Comparison of ENCODE assay signal across 18 cellular contexts in the genomic region with DNA sequence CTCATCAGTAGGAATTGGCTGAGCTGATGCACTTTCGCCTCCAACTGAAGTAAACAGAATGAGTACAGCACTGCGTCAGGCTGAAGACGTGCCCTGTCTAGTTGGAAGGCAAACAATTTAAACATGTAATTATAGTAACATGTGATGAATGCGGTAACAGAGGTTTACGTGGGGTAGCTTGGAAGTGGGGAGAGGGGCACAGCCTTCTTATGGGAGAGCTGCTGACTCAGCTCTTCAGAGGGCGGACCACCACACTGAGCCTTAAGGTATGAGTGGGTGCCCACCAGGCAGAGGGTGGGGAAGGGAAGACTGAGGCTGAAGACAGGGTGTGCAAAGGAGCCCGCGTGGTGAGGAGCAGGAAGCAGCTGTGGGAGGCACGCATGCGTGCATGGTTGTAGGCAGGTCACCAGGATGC. TPM values are rescaled to one million over a fixed set of nuclear protein-coding genes. Genes with fewer than 3 reads are reported as not detected.
A peak's percentile ranks its signal among the peaks of the same experiment; 100 is the strongest.
DNase-seq lines count a peak whose midpoint lies in the region; ATAC-seq and TF ChIP-seq lines count a peak whose summit lies in the region.
"Had no signal": no experiment of that assay in that cellular context is flagged by ENCODE, and none has a peak within 500 bp of the region (broad histone marks: within the 10 kb centered on the region; RNA-seq: fewer than 3 reads in every experiment).

No MANE protein-coding gene starts in this region.

- H3K27ac Mint-ChIP-seq in GM23338: no peak overlapping the region
- no peak overlapping the region for H3K27ac Mint-ChIP-seq in osteocyte (ENCODE audit: unreplicated experiment)
- H3K27ac Mint-ChIP-seq in effector memory CD8-positive, alpha-beta T cell: no peak overlapping the region
- H3K27ac Mint-ChIP-seq: activated B cell treated with CpG ODN at 0.5 μM for 24 hours, CD14-positive monocyte had no signal

- H3K4me1 Mint-ChIP-seq in GM23338 (peaks cover 7% of the 10 kb centered on the region), osteocyte (ENCODE audit: unreplicated experiment) (no peaks in the 10 kb centered on the region)
- H3K4me1 Mint-ChIP-seq in effector memory CD8-positive, alpha-beta T cell (ENCODE audit: low read depth in 2 of 2): no peaks in the 10 kb centered on the region

- peak overlapping the region; percentile 19; the same call in 1 of the 2 replicates for H2AFZ ChIP-seq in GM23338

- no peaks in the 10 kb centered on the region for H4K20me1 ChIP-seq in GM23338 (replicated peaks; ENCODE audit: insufficient read depth)

- no peak overlapping the region for H3K4me3 Mint-ChIP-seq in GM23338
- no peak overlapping the region for H3K4me3 Mint-ChIP-seq in osteocyte (ENCODE audit: unreplicated experiment)
- no peak overlapping the region for H3K4me3 Mint-ChIP-seq in effector memory CD8-positive, alpha-beta T cell
- H3K4me3 Mint-ChIP-seq: activated B cell treated with CpG ODN at 0.5 μM for 24 hours, CD14-positive monocyte had no signal

- H3K36me3 Mint-ChIP-seq in GM23338 (ENCODE audit: low read depth) (no peaks in the 10 kb centered on the region), osteocyte (ENCODE audit: unreplicated experiment) (no peaks in the 10 kb centered on the region)
- no peaks in the 10 kb centered on the region for H3K36me3 Mint-ChIP-seq in effector memory CD8-positive, alpha-beta T cell (ENCODE audit: insufficient read depth)
- H3K36me3 Mint-ChIP-seq: CD14-positive monocyte had no signal

- H3K27me3 ChIP-seq in GM23338 (ENCODE audit: insufficient read depth) (no peaks in the 10 kb centered on the region), left lung (no peaks in the 10 kb centered on the region), BE2C (peaks cover 45% of the 10 kb centered on the region)

- DNase-seq in GM23338 (ENCODE audit: low spot score): no peak
- peak; percentile 12 for DNase-seq in NCI-H2081 treated with DMSO at 0.1 percent for 48 hours (lab: John Stamatoyannopoulos, UW)
- DNase-seq in osteocyte (ENCODE audit: extremely low spot score, unreplicated experiment): peak; percentile 62
- no peak for DNase-seq in left lung
- DNase-seq in effector memory CD8-positive, alpha-beta T cell: no peak
- DNase-seq in BE2C: no peak
- DNase-seq: activated B cell treated with CpG ODN at 0.5 μM for 24 hours; activated gamma-delta T cell; aorta; posterior cingulate gyrus; stimulated activated CD4-positive, alpha-beta T cell treated with anti-CD3 and anti-CD28 coated beads, Interleukin-12 subunit alpha, Interleukin-12 subunit beta, amount 100 ng/mL, for 4 hours; stomach; T-helper 1 cell had no signal

- H3K9me3 Mint-ChIP-seq in GM23338 (no peaks in the 10 kb centered on the region), osteocyte (ENCODE audit: unreplicated experiment) (no peaks in the 10 kb centered on the region)
- no peaks in the 10 kb centered on the region for H3K9me3 Mint-ChIP-seq in effector memory CD8-positive, alpha-beta T cell
- H3K9me3 Mint-ChIP-seq: activated B cell treated with CpG ODN at 0.5 μM for 24 hours, CD14-positive monocyte had no signal

- intact Hi-C loops in left lung (cut with DNase I): no loop called here

- H3F3A ChIP-seq in GM23338 (replicated peaks; ENCODE audit: low read depth): no peaks in the 10 kb centered on the region

- H3K9me3 ChIP-seq in left lung (no peaks in the 10 kb centered on the region), BE2C (no peaks in the 10 kb centered on the region)
- H3K9me3 ChIP-seq: stomach had no signal

- no peak overlapping the region for H3K4me2 ChIP-seq in GM23338

- ATAC-seq in GM23338: no peak
- peak; percentile 93 for ATAC-seq in esophagus mucosa
- ATAC-seq in left lung: no peak
- ATAC-seq in effector memory CD8-positive, alpha-beta T cell (replicated peaks): no peak
- no peak for ATAC-seq in GM19351 (IDR thresholded peaks at IDR 0.05; ENCODE audit: unreplicated experiment)

- TF ChIP-seq CTCF in GM23338 (conservative IDR thresholded peaks at IDR 0.05; ENCODE audit: low read depth in 2 of 2) (no peak), osteocyte (IDR thresholded peaks at IDR 0.05) (no peak), left lung (IDR thresholded peaks at IDR 0.05) (no peak), BE2C (IDR thresholded peaks at IDR 0.05; ENCODE audit: low read depth, low read length) (no peak)

- H3K9me2 ChIP-seq in GM23338 (ENCODE audit: insufficient read depth): no peaks in the 10 kb centered on the region

- H3K27ac ChIP-seq in GM23338 (ENCODE audit: low read depth) (no peak overlapping the region), left lung (no peak overlapping the region)
- H3K27ac ChIP-seq: HL-60, RWPE1, stomach had no signal

- H3K4me1 ChIP-seq in GM23338 (ENCODE audit: insufficient read depth) (peaks cover under 1% of the 10 kb centered on the region; the same call in 1 of the 2 replicates), left lung (no peaks in the 10 kb centered on the region), BE2C (no peaks in the 10 kb centered on the region)
- H3K4me1 ChIP-seq: stomach had no signal

- no peaks in the 10 kb centered on the region for H3K79me2 ChIP-seq in GM23338 (replicated peaks; ENCODE audit: insufficient read depth)

- H3K4me3 ChIP-seq in GM23338: no peak overlapping the region
- no peak overlapping the region for H3K4me3 ChIP-seq in left lung
- H3K4me3 ChIP-seq in BE2C (ENCODE audit: low read depth, low read length): no peak overlapping the region
- H3K4me3 ChIP-seq: stomach had no signal

- H3K27me3 Mint-ChIP-seq in GM23338 (ENCODE audit: insufficient read depth, low read depth, poor library complexity) (peaks cover 2% of the 10 kb centered on the region), osteocyte (ENCODE audit: unreplicated experiment) (peaks cover 71% of the 10 kb centered on the region)
- H3K27me3 Mint-ChIP-seq in effector memory CD8-positive, alpha-beta T cell: peaks cover 21 to 57% of the 10 kb centered on the region in 2 donors
- H3K27me3 Mint-ChIP-seq: activated B cell treated with CpG ODN at 0.5 μM for 24 hours had no signal

- H3K36me3 ChIP-seq in GM23338 (ENCODE audit: insufficient read depth): no peaks in the 10 kb centered on the region; the same call in 1 of the 2 replicates
- no peaks in the 10 kb centered on the region for H3K36me3 ChIP-seq in left lung
- H3K36me3 ChIP-seq in BE2C: no peaks in the 10 kb centered on the region
- H3K36me3 ChIP-seq: stomach had no signal

TF ChIP-seq in GM23338, 12 proteins besides CTCF, POLR2A, EP300 and RAD21:
- TF ChIP-seq REST (IDR thresholded peaks at IDR 0.05; ENCODE audit: unreplicated experiment): no peak
- TF ChIP-seq ZNF331 (CRISPR knock-in tag; IDR thresholded peaks at IDR 0.05; ENCODE audit: low read depth): no peak
- no peak for TF ChIP-seq ZNF114 (CRISPR knock-in tag; IDR thresholded peaks at IDR 0.05)
- no peak for TF ChIP-seq CREB1 (CRISPR knock-in tag; IDR thresholded peaks at IDR 0.05; ENCODE audit: low read depth)
- TF ChIP-seq POLR2AphosphoS5 (IDR thresholded peaks at IDR 0.05; ENCODE audit: low read depth): no peak
- no peak for TF ChIP-seq EZH2 (IDR thresholded peaks at IDR 0.05; ENCODE audit: low read depth, unreplicated experiment)
- no peak for TF ChIP-seq JUNB (IDR thresholded peaks at IDR 0.05; ENCODE audit: unreplicated experiment)
- TF ChIP-seq EZH2phosphoT487 (IDR thresholded peaks at IDR 0.05; ENCODE audit: unreplicated experiment): no peak
TF ChIP-seq in GM23338: peak in this region for 0.

RNA-seq across cellular contexts. Expression of gene EHD3, which starts 6.2 kb away (rescaled TPM):
- 11.9 and 12.6 TPM in 2 replicates for total RNA-seq in GM23338 (2014; rRNA removed; shearing (Covaris generic))
- polyA plus RNA-seq in GM23338 (2016; fragmentation: Nextera tagmentation; extraction: Ambion mirVana): 2.8 and 3.3 TPM in 2 replicates
- total RNA-seq in esophagus mucosa (43.4 TPM), osteocyte (25.9 and 26.2 TPM in 2 replicates), left lung (1 to 10 TPM; 6.8 to 9.1 TPM)
- polyA plus RNA-seq in BE2C (2012; ENCODE audit: insufficient read depth, insufficient read length, low read depth): 5.7 TPM

RNA-seq across cellular contexts. Expression of gene CAPN14, which starts 10.4 kb away (rescaled TPM):
- 0.54 TPM in 1 of 2 replicates, not detected in the other for total RNA-seq in GM23338 (2014; rRNA removed; shearing (Covaris generic))
- 0.15 TPM in 1 of 2 replicates, not detected in the other for polyA plus RNA-seq in GM23338 (2016; fragmentation: Nextera tagmentation; extraction: Ambion mirVana)
- 191 TPM for total RNA-seq in esophagus mucosa
- total RNA-seq in osteocyte: 0.13 and 0.24 TPM in 2 replicates
- total RNA-seq in left lung: under 1 TPM; 0.23 to 0.26 TPM
- 0.19 TPM for polyA plus RNA-seq in BE2C (2012; ENCODE audit: insufficient read depth, insufficient read length, low read depth)
- polyA plus RNA-seq: CD14-positive monocyte had no signal

Comparison
In these comparisons a context has a peak if more than half of its experiments do, and no peak if none do; other contexts are left out.
1. DNase-seq: peak in NCI-H2081 treated with DMSO at 0.1 percent for 48 hours (single experiment) and osteocyte (single experiment); none in GM23338 (single experiment), left lung (0 of 2), effector memory CD8-positive, alpha-beta T cell (0 of 3) and BE2C (single experiment).
2. RNA of gene CAPN14, which starts 10.4 kb away (total RNA-seq): 191 TPM in esophagus mucosa (single experiment); 0.23 to 0.26 TPM in left lung, 0.13 to 0.24 TPM in osteocyte and 0.54 TPM in GM23338; every median in the first group is over 100 times any median in the second.